ENCODE assay signal across 1 cellular context in genomic region chr17:45227101-45227591, GRCh38.
TF ChIP-seq lines count a peak whose summit lies in the region.

No MANE protein-coding gene starts in this region.

TF ChIP-seq in K562, 482 proteins besides CTCF, POLR2A, EP300 and RAD21 (continued from another document and continues in another):
- TF ChIP-seq PBX2 (CRISPR knock-in tag; IDR thresholded peaks at IDR 0.05; ENCODE audit: low read depth) (no peak), PBX2 (tag; conservative IDR thresholded peaks at IDR 0.05; ENCODE audit: low read depth) (no peak), RBM22 (IDR thresholded peaks at IDR 0.05; ENCODE audit: low read depth, low read length, poor library complexity, severe bottlenecking) (no peak), ATF7 (IDR thresholded peaks at IDR 0.05) (0 out of 2 replicates have a peak, but pooled peaks have one; percentile 8), ATF2 (CRISPR knock-in tag; IDR thresholded peaks at IDR 0.05) (no peak), TAF9B (IDR thresholded peaks at IDR 0.05; ENCODE audit: partially characterized antibody) (peak; percentile 84), ESRRA (IDR thresholded peaks at IDR 0.05; ENCODE audit: borderline replicate concordance, low read depth) (no peak), ZNF318 (IDR thresholded peaks at IDR 0.05; ENCODE audit: borderline replicate concordance in 1 of 2, low read depth in 1 of 2) (peak in 1 of 2 experiments; percentile 89; a peak in 2 of 4 replicates), ELF1 (tag; IDR thresholded peaks at IDR 0.05) (no peak), NCOA1 (IDR thresholded peaks at IDR 0.05; ENCODE audit: low read depth) (peak; percentile 41; the same call in 1 of the 2 replicates), CXXC5 (CRISPR knock-in tag; IDR thresholded peaks at IDR 0.05) (peak; percentile 31; the same call in 1 of the 2 replicates), RREB1 (CRISPR knock-in tag; IDR thresholded peaks at IDR 0.05) (0 out of 2 replicates have a peak, but pooled peaks have one; percentile 69), DMBX1 (CRISPR knock-in tag; IDR thresholded peaks at IDR 0.05; ENCODE audit: borderline replicate concordance) (0 out of 2 replicates have a peak, but pooled peaks have one; percentile 32), ZBTB7A (IDR thresholded peaks at IDR 0.05; ENCODE audit: borderline replicate concordance, control insufficient read depth, low read depth, low read length) (peak; percentile 41; the same call in 1 of the 2 replicates), ZNF311 (CRISPR knock-in tag; IDR thresholded peaks at IDR 0.05) (no peak), CREM (IDR thresholded peaks at IDR 0.05; ENCODE audit: low read depth) (peak; percentile 37; the same call in 1 of the 2 replicates), ZNF766 (CRISPR knock-in tag; conservative IDR thresholded peaks at IDR 0.05) (0 out of 2 replicates have a peak, but pooled peaks have one; percentile 34), LCOR (CRISPR knock-in tag; IDR thresholded peaks at IDR 0.05) (no peak), ZNF592 (IDR thresholded peaks at IDR 0.05) (0 out of 2 replicates have a peak, but pooled peaks have one; percentile 41), ZFP36 (IDR thresholded peaks at IDR 0.05; ENCODE audit: low read depth, low read length, partially characterized antibody) (peak; percentile 71), SMAD3 (CRISPR knock-in tag; conservative IDR thresholded peaks at IDR 0.05) (no peak), TEAD1 (CRISPR knock-in tag; IDR thresholded peaks at IDR 0.05) (no peak), HCFC1 (IDR thresholded peaks at IDR 0.05; ENCODE audit: low read depth, low read length) (0 out of 2 replicates have a peak, but pooled peaks have one; percentile 18), RCOR1 (IDR thresholded peaks at IDR 0.05; ENCODE audit: borderline replicate concordance in 1 of 2, low read depth in 2 of 2, low read length in 2 of 2) (peak in 1 of 2 experiments; percentile 54; a peak in 1 of 4 replicates)
